Comparison of ENCODE assay signal across 8 cellular contexts in the genomic region with DNA sequence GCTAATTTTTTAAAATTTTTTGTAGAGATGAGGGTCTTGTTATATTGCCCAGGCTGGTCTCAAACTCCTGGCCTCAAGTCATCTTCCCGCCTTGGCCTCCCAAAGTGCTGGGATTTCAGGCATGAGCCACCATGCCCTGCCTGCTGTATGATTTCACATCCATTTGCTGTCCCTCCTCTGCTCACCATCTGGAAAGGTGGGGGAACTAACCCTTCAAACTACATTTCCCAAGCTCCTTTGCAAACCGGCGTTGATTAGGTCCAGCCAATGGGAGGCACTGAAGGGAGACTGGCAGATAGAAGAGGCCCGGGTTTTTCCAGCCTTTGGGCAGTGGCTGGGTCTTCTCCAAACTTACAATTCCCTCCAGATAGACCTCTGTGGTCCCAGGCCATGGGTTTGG. TPM values are rescaled to one million over a fixed set of nuclear protein-coding genes. Genes with fewer than 3 reads are reported as not detected.
A peak's percentile ranks its signal among the peaks of the same experiment; 100 is the strongest.
DNase-seq lines count a peak whose midpoint lies in the region; ATAC-seq and TF ChIP-seq lines count a peak whose summit lies in the region.

No MANE protein-coding gene starts in this region.

- no peak overlapping the region for H2AFZ ChIP-seq in SK-N-SH (ENCODE audit: low read depth)

- H3K4me3 Mint-ChIP-seq in glutamatergic neuron (ENCODE audit: unreplicated experiment) (no peak overlapping the region), osteocyte (ENCODE audit: unreplicated experiment) (no peak overlapping the region)

- TF ChIP-seq POLR2A in suprapubic skin (IDR thresholded peaks at IDR 0.05), result no peak

- H3K27ac ChIP-seq in SK-N-SH (ENCODE audit: low read depth in 2 of 2, low read length in 1 of 2), result no peak overlapping the region
- no peak overlapping the region for H3K27ac ChIP-seq in suprapubic skin

- DNase-seq in NCI-H1436 (lab: John Stamatoyannopoulos, UW) (peak; percentile 4), NCI-H1436 treated with DMSO at 0.1 percent for 48 hours (lab: John Stamatoyannopoulos, UW) (no peak), SK-N-SH (peak; percentile 78), glutamatergic neuron (peak; percentile 47), suprapubic skin (ENCODE audit: low spot score in 2 of 2) (no peak), osteocyte (ENCODE audit: extremely low spot score, unreplicated experiment) (no peak)

- H3K27ac Mint-ChIP-seq in glutamatergic neuron (ENCODE audit: unreplicated experiment), result no peak overlapping the region
- no peak overlapping the region for H3K27ac Mint-ChIP-seq in osteocyte (ENCODE audit: unreplicated experiment)

- TF ChIP-seq EP300 in SK-N-SH (IDR thresholded peaks at IDR 0.05; ENCODE audit: borderline replicate concordance in 1 of 2, low read depth in 1 of 2, low read length in 1 of 2), result no peak
- TF ChIP-seq EP300 in suprapubic skin (IDR thresholded peaks at IDR 0.05), result no peak

- no peaks in the 10 kb centered on the region for H3K9me2 ChIP-seq in SK-N-SH

- H4K20me1 ChIP-seq in SK-N-SH (ENCODE audit: insufficient read depth), result no peaks in the 10 kb centered on the region

- TF ChIP-seq CTCF in SK-N-SH (IDR thresholded peaks at IDR 0.05), result no peak
- TF ChIP-seq CTCF in glutamatergic neuron (IDR thresholded peaks at IDR 0.05; ENCODE audit: partially characterized antibody, unreplicated experiment), result no peak
- no peak for TF ChIP-seq CTCF in suprapubic skin (IDR thresholded peaks at IDR 0.05)
- TF ChIP-seq CTCF in osteocyte (IDR thresholded peaks at IDR 0.05), result no peak

- H3K4me1 Mint-ChIP-seq in glutamatergic neuron (ENCODE audit: low read depth, unreplicated experiment) (peaks cover 6% of the 10 kb centered on the region), osteocyte (ENCODE audit: unreplicated experiment) (no peaks in the 10 kb centered on the region)

- H3K36me3 ChIP-seq in SK-N-SH (replicated peaks in 1 of 2; ENCODE audit: control insufficient read depth in 1 of 2, insufficient read depth in 2 of 2, low read length in 1 of 2), result no peaks in the 10 kb centered on the region
- H3K36me3 ChIP-seq in suprapubic skin, result no peaks in the 10 kb centered on the region

- H3F3A ChIP-seq in SK-N-SH (replicated peaks; ENCODE audit: insufficient read depth), result no peaks in the 10 kb centered on the region

- H3K27me3 ChIP-seq in SK-N-SH (ENCODE audit: insufficient read depth), result no peaks in the 10 kb centered on the region
- H3K27me3 ChIP-seq in suprapubic skin, result no peaks in the 10 kb centered on the region

- H3K9me3 ChIP-seq in SK-N-SH, result no peaks in the 10 kb centered on the region
- no peaks in the 10 kb centered on the region for H3K9me3 ChIP-seq in suprapubic skin

- CTCF ChIA-PET in SK-N-SH (lab: Yijun Ruan, JAX), result no interaction called here

- H3K4me3 ChIP-seq in SK-N-SH (ENCODE audit: low read depth in 2 of 2, low read length in 1 of 2) (no peak overlapping the region), suprapubic skin (no peak overlapping the region)

- peaks cover 5% of the 10 kb centered on the region for H3K27me3 Mint-ChIP-seq in glutamatergic neuron (ENCODE audit: unreplicated experiment)
- peaks cover 3% of the 10 kb centered on the region for H3K27me3 Mint-ChIP-seq in osteocyte (ENCODE audit: unreplicated experiment)

- H3K9me3 Mint-ChIP-seq in glutamatergic neuron (ENCODE audit: unreplicated experiment) (peaks cover 1% of the 10 kb centered on the region), osteocyte (ENCODE audit: unreplicated experiment) (no peaks in the 10 kb centered on the region)

- H3K36me3 Mint-ChIP-seq in glutamatergic neuron (ENCODE audit: unreplicated experiment) (no peaks in the 10 kb centered on the region), osteocyte (ENCODE audit: unreplicated experiment) (no peaks in the 10 kb centered on the region)

- POLR2A ChIA-PET in SK-N-SH (lab: Yijun Ruan, JAX), result no interaction called here

- H3K4me2 ChIP-seq in SK-N-SH, result no peak overlapping the region

- peaks cover 0 to 4% of the 10 kb centered on the region in 2 experiments; a peak in 1 of 4 replicates for H3K4me1 ChIP-seq in SK-N-SH (ENCODE audit: control insufficient read depth in 1 of 2, insufficient read depth in 2 of 2, low read depth in 1 of 2, low read length in 1 of 2)
- no peaks in the 10 kb centered on the region for H3K4me1 ChIP-seq in suprapubic skin

- no peak for TF ChIP-seq RAD21 in SK-N-SH (IDR thresholded peaks at IDR 0.05; ENCODE audit: low read length)

- ATAC-seq in HG02798 (IDR thresholded peaks at IDR 0.05; ENCODE audit: poor library complexity, unreplicated experiment) (peak; percentile 42), HG03025 (IDR thresholded peaks at IDR 0.05; ENCODE audit: low FRiP score, unreplicated experiment) (no peak)

- H3K9ac ChIP-seq in SK-N-SH, result no peak overlapping the region

- WGBS in SK-N-SH (ENCODE audit: low lambda C conversion rate), result 52% methylated on average over 4 of the region's 4 CpGs
- WGBS in suprapubic skin, result 38% methylated on average over 4 of the region's 4 CpGs

- H3K79me2 ChIP-seq in SK-N-SH (ENCODE audit: insufficient read depth), result no peaks in the 10 kb centered on the region

TF ChIP-seq in SK-N-SH, 30 proteins besides CTCF, POLR2A, EP300 and RAD21:
- TF ChIP-seq, protein P1, sequence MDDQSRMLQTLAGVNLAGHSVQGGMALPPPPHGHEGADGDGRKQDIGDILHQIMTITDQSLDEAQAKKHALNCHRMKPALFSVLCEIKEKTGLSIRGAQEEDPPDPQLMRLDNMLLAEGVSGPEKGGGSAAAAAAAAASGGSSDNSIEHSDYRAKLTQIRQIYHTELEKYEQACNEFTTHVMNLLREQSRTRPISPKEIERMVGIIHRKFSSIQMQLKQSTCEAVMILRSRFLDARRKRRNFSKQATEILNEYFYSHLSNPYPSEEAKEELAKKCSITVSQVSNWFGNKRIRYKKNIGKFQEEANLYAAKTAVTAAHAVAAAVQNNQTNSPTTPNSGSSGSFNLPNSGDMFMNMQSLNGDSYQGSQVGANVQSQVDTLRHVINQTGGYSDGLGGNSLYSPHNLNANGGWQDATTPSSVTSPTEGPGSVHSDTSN (IDR thresholded peaks at IDR 0.05), result peak; percentile 62
- TF ChIP-seq TEAD4 (IDR thresholded peaks at IDR 0.05; ENCODE audit: borderline replicate concordance, insufficient read depth), result no peak

RNA-seq across cellular contexts. Expression of a gene that starts 19.3 kb away (rescaled TPM):
- polyA plus RNA-seq in SK-N-SH (2012; rRNA removed), result not detected in 2 replicates
- polyA plus RNA-seq in SK-N-SH (2012; cell fraction: cytosol; rRNA removed), result not detected in 2 replicates
- not detected in 2 replicates for polyA plus RNA-seq in SK-N-SH (2012; cell fraction: nucleus; rRNA removed)
- total RNA-seq in glutamatergic neuron (ENCODE audit: unreplicated experiment) (not detected), suprapubic skin (under 1 TPM in 1 of 4 donors, not detected in 3; 0.64 TPM), osteocyte (not detected in 2 replicates)

RNA-seq across cellular contexts. Expression of a gene that starts 22.3 kb away (rescaled TPM):
- 3.5 TPM in 2 replicates for polyA plus RNA-seq in SK-N-SH (2012; rRNA removed)
- polyA plus RNA-seq in SK-N-SH (2012; cell fraction: cytosol; rRNA removed), result 4.2 and 4.3 TPM in 2 replicates
- 0.72 and 1.1 TPM in 2 replicates for polyA plus RNA-seq in SK-N-SH (2012; cell fraction: nucleus; rRNA removed)
- total RNA-seq in glutamatergic neuron (ENCODE audit: unreplicated experiment), result 27.1 TPM
- total RNA-seq in suprapubic skin, result under 1 TPM in 2 of 4 donors, not detected in 2; 0.26 to 0.51 TPM
- total RNA-seq in osteocyte, result 0.62 and 1.4 TPM in 2 replicates

Comparison
In these comparisons a context has a peak if more than half of its experiments do, and no peak if none do; other contexts are left out.
1. DNase-seq: peak in NCI-H1436 (single experiment), SK-N-SH (single experiment) and glutamatergic neuron (single experiment); none in NCI-H1436 treated with DMSO at 0.1 percent for 48 hours (single experiment), suprapubic skin (0 of 2) and osteocyte (single experiment).
2. RNA of a gene that starts 22.3 kb away (total RNA-seq): 27.1 TPM in glutamatergic neuron (single experiment); 0.62 to 1.4 TPM in osteocyte and 0.26 to 0.51 TPM in suprapubic skin; every median in the first group is over 10 times any median in the second.